Comparison of ENCODE assay signal across 2 cellular contexts in the genomic region with DNA sequence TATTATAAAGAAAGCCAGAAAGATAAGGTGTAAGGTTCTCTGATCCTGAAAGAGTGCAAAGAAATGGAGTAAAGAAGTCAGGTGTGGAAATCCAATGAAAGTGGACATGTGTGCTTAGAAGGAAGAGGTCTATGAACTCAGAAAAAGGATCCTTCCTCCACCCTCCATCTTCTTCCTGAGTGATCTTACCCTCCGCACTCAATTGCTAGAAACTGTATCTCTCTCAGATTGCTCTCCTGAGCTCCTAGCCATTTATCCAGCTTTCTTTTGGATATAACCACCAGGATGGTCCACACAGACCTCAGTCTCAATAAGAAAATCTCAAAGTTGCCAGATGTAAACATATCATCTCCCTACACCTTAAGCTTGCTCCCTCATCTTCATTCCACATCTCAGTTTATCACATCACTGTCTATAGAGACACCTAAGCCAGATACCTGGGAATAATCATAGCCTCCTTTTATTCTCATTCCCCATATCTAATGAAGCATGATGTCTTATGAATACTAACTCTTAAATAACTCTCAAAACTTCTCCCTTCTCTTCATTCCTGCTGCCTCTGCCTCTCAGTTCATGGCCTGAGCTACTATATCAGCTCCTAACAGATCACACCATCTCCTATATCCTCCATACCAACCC.
TF ChIP-seq lines count a peak whose summit lies in the region.

No MANE protein-coding gene starts in this region.

TF ChIP-seq in HepG2, 621 proteins besides CTCF, POLR2A, EP300 and RAD21:
- TF ChIP-seq ZNF766 (CRISPR knock-in tag; IDR thresholded peaks at IDR 0.05; ENCODE audit: borderline replicate concordance): no peak
- TF ChIP-seq ZNF552 (CRISPR knock-in tag; IDR thresholded peaks at IDR 0.05; ENCODE audit: borderline replicate concordance): no peak
- TF ChIP-seq ZNF850 (CRISPR knock-in tag; conservative IDR thresholded peaks at IDR 0.05): no peak
- TF ChIP-seq JARID2 (CRISPR knock-in tag; IDR thresholded peaks at IDR 0.05; ENCODE audit: insufficient replicate concordance): no peak
- TF ChIP-seq, protein P1, sequence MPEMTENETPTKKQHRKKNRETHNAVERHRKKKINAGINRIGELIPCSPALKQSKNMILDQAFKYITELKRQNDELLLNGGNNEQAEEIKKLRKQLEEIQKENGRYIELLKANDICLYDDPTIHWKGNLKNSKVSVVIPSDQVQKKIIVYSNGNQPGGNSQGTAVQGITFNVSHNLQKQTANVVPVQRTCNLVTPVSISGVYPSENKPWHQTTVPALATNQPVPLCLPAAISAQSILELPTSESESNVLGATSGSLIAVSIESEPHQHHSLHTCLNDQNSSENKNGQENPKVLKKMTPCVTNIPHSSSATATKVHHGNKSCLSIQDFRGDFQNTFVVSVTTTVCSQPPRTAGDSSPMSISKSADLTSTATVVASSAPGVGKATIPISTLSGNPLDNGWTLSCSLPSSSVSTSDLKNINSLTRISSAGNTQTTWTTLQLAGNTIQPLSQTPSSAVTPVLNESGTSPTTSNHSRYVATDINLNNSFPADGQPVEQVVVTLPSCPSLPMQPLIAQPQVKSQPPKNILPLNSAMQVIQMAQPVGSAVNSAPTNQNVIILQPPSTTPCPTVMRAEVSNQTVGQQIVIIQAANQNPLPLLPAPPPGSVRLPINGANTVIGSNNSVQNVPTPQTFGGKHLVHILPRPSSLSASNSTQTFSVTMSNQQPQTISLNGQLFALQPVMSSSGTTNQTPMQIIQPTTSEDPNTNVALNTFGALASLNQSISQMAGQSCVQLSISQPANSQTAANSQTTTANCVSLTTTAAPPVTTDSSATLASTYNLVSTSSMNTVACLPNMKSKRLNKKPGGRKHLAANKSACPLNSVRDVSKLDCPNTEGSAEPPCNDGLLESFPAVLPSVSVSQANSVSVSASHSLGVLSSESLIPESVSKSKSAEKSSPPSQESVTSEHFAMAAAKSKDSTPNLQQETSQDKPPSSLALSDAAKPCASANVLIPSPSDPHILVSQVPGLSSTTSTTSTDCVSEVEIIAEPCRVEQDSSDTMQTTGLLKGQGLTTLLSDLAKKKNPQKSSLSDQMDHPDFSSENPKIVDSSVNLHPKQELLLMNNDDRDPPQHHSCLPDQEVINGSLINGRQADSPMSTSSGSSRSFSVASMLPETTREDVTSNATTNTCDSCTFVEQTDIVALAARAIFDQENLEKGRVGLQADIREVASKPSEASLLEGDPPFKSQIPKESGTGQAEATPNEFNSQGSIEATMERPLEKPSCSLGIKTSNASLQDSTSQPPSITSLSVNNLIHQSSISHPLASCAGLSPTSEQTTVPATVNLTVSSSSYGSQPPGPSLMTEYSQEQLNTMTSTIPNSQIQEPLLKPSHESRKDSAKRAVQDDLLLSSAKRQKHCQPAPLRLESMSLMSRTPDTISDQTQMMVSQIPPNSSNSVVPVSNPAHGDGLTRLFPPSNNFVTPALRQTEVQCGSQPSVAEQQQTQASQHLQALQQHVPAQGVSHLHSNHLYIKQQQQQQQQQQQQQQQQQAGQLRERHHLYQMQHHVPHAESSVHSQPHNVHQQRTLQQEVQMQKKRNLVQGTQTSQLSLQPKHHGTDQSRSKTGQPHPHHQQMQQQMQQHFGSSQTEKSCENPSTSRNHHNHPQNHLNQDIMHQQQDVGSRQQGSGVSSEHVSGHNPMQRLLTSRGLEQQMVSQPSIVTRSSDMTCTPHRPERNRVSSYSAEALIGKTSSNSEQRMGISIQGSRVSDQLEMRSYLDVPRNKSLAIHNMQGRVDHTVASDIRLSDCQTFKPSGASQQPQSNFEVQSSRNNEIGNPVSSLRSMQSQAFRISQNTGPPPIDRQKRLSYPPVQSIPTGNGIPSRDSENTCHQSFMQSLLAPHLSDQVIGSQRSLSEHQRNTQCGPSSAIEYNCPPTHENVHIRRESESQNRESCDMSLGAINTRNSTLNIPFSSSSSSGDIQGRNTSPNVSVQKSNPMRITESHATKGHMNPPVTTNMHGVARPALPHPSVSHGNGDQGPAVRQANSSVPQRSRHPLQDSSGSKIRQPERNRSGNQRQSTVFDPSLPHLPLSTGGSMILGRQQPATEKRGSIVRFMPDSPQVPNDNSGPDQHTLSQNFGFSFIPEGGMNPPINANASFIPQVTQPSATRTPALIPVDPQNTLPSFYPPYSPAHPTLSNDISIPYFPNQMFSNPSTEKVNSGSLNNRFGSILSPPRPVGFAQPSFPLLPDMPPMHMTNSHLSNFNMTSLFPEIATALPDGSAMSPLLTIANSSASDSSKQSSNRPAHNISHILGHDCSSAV (CRISPR knock-in tag; IDR thresholded peaks at IDR 0.05; ENCODE audit: borderline replicate concordance): no peak
- peak; percentile 86 for TF ChIP-seq RBFOX2 (IDR thresholded peaks at IDR 0.05; ENCODE audit: low read depth, low read length)
- TF ChIP-seq SP140L (CRISPR knock-in tag; IDR thresholded peaks at IDR 0.05; ENCODE audit: borderline replicate concordance): no peak
- TF ChIP-seq PHF20 (CRISPR knock-in tag; IDR thresholded peaks at IDR 0.05): no peak
- TF ChIP-seq AGO2 (optimal IDR thresholded peaks at IDR 0.05; ENCODE audit: low read depth, low read length): peak; percentile 80
- TF ChIP-seq HMG20B (CRISPR knock-in tag; conservative IDR thresholded peaks at IDR 0.05): no peak
- TF ChIP-seq ARNTL (CRISPR knock-in tag; IDR thresholded peaks at IDR 0.05): no peak
- TF ChIP-seq SRY (CRISPR knock-in tag; IDR thresholded peaks at IDR 0.05): no peak
- no peak for TF ChIP-seq ZNF274 (CRISPR knock-in tag; IDR thresholded peaks at IDR 0.05)
- TF ChIP-seq, protein P2, sequence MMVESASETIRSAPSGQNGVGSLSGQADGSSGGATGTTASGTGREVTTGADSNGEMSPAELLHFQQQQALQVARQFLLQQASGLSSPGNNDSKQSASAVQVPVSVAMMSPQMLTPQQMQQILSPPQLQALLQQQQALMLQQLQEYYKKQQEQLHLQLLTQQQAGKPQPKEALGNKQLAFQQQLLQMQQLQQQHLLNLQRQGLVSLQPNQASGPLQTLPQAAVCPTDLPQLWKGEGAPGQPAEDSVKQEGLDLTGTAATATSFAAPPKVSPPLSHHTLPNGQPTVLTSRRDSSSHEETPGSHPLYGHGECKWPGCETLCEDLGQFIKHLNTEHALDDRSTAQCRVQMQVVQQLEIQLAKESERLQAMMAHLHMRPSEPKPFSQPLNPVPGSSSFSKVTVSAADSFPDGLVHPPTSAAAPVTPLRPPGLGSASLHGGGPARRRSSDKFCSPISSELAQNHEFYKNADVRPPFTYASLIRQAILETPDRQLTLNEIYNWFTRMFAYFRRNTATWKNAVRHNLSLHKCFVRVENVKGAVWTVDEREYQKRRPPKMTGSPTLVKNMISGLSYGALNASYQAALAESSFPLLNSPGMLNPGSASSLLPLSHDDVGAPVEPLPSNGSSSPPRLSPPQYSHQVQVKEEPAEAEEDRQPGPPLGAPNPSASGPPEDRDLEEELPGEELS (CRISPR knock-in tag; IDR thresholded peaks at IDR 0.05): no peak

TF ChIP-seq in liver, 16 proteins besides CTCF, POLR2A, EP300 and RAD21:
- TF ChIP-seq FOXA1 (IDR thresholded peaks at IDR 0.05) (no peak), SP1 (IDR thresholded peaks at IDR 0.05) (no peak), EGR1 (IDR thresholded peaks at IDR 0.05; ENCODE audit: low read depth in 2 of 2) (no peak), TAF1 (conservative IDR thresholded peaks at IDR 0.05) (no peak), RXRA (IDR thresholded peaks at IDR 0.05) (no peak), YY1 (IDR thresholded peaks at IDR 0.05) (no peak), FOXA2 (IDR thresholded peaks at IDR 0.05) (no peak), HNF4A (conservative IDR thresholded peaks at IDR 0.05) (no peak), NR2F2 (IDR thresholded peaks at IDR 0.05) (no peak), JUND (IDR thresholded peaks at IDR 0.05) (no peak)
- TF ChIP-seq, protein P3, sequence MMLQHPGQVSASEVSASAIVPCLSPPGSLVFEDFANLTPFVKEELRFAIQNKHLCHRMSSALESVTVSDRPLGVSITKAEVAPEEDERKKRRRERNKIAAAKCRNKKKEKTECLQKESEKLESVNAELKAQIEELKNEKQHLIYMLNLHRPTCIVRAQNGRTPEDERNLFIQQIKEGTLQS (IDR thresholded peaks at IDR 0.05): no peak
- TF ChIP-seq, protein P4, sequence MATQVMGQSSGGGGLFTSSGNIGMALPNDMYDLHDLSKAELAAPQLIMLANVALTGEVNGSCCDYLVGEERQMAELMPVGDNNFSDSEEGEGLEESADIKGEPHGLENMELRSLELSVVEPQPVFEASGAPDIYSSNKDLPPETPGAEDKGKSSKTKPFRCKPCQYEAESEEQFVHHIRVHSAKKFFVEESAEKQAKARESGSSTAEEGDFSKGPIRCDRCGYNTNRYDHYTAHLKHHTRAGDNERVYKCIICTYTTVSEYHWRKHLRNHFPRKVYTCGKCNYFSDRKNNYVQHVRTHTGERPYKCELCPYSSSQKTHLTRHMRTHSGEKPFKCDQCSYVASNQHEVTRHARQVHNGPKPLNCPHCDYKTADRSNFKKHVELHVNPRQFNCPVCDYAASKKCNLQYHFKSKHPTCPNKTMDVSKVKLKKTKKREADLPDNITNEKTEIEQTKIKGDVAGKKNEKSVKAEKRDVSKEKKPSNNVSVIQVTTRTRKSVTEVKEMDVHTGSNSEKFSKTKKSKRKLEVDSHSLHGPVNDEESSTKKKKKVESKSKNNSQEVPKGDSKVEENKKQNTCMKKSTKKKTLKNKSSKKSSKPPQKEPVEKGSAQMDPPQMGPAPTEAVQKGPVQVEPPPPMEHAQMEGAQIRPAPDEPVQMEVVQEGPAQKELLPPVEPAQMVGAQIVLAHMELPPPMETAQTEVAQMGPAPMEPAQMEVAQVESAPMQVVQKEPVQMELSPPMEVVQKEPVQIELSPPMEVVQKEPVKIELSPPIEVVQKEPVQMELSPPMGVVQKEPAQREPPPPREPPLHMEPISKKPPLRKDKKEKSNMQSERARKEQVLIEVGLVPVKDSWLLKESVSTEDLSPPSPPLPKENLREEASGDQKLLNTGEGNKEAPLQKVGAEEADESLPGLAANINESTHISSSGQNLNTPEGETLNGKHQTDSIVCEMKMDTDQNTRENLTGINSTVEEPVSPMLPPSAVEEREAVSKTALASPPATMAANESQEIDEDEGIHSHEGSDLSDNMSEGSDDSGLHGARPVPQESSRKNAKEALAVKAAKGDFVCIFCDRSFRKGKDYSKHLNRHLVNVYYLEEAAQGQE (IDR thresholded peaks at IDR 0.05): no peak
- TF ChIP-seq, protein P5, sequence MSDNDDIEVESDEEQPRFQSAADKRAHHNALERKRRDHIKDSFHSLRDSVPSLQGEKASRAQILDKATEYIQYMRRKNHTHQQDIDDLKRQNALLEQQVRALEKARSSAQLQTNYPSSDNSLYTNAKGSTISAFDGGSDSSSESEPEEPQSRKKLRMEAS (IDR thresholded peaks at IDR 0.05): no peak
- TF ChIP-seq, protein P6, sequence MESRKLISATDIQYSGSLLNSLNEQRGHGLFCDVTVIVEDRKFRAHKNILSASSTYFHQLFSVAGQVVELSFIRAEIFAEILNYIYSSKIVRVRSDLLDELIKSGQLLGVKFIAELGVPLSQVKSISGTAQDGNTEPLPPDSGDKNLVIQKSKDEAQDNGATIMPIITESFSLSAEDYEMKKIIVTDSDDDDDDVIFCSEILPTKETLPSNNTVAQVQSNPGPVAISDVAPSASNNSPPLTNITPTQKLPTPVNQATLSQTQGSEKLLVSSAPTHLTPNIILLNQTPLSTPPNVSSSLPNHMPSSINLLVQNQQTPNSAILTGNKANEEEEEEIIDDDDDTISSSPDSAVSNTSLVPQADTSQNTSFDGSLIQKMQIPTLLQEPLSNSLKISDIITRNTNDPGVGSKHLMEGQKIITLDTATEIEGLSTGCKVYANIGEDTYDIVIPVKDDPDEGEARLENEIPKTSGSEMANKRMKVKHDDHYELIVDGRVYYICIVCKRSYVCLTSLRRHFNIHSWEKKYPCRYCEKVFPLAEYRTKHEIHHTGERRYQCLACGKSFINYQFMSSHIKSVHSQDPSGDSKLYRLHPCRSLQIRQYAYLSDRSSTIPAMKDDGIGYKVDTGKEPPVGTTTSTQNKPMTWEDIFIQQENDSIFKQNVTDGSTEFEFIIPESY (IDR thresholded peaks at IDR 0.05): no peak
TF ChIP-seq in liver: peak in this region for 0.
